8 cellular contexts compared by ENCODE assay signal in genomic region chr14:24145700-24146621, GRCh38. TPM values are rescaled to one million over a fixed set of nuclear protein-coding genes. Genes with fewer than 3 reads are reported as not detected.
A peak's percentile ranks its signal among the peaks of the same experiment; 100 is the strongest.
DNase-seq lines count a peak whose midpoint lies in the region; ATAC-seq and TF ChIP-seq lines count a peak whose summit lies in the region.

Gene PSME2, minus strand, starts transcription at chr14:24146610. Its CDS starts 29 bp downstream, at chr14:24146581.

- intact Hi-C loops in T-helper 1 cell treated with Interleukin-12 subunit alpha and Interleukin-12 subunit beta and Interleukin-4 antibody, amounts not matched to agents 30 ng/mL and 1 ng/mL, for 36 hours (cut with micrococcal nuclease) = loop anchor here (1.0 to 10.0 kb wide), 10 partner anchors 10 to 1231 kb away; partner anchors contain the start of genes BCL2L2, CHMP4A, DHRS1 and IPO4
- intact Hi-C loops in naive thymus-derived CD4-positive, alpha-beta T cell (cut with micrococcal nuclease) = loop anchor here (1.0 to 10.0 kb wide), 6 partner anchors 42 to 1051 kb away; partner anchors contain the start of genes BCL2L2 (in 2 of the 2), PPP1R3E (in 2 of the 2), ACIN1 (in 1 of the 2) and C14orf119 (in 1 of the 2)

- DNase-seq in T-helper 1 cell = no peak
- no peak for DNase-seq in RWPE2 (ENCODE audit: low spot score)
- DNase-seq in epithelial cell of prostate (ENCODE audit: low read depth, low spot score) = no peak
- peak in 1 of 9 donors; percentile 17 for DNase-seq in naive thymus-derived CD4-positive, alpha-beta T cell
- DNase-seq in HEK293T (ENCODE audit: extremely low spot score) = no peak
- no peak for DNase-seq in NCI-H2029 (lab: John Stamatoyannopoulos, UW)

- peaks cover 46% of the 10 kb centered on the region for H3K36me3 ChIP-seq in RWPE2 (ENCODE audit: low read depth)
- H3K36me3 ChIP-seq in naive thymus-derived CD4-positive, alpha-beta T cell (ENCODE audit: control insufficient read depth in 2 of 3, insufficient read depth in 3 of 3, low read length in 3 of 3) = peaks cover 8 to 44% (median 9%) of the 10 kb centered on the region in 3 experiments

- peaks cover 41 to 72% (median 68%) of the 10 kb centered on the region in 7 donors for H3K4me1 Mint-ChIP-seq in naive thymus-derived CD4-positive, alpha-beta T cell

- H3K27ac ChIP-seq in RWPE2 (ENCODE audit: poor library complexity, severe bottlenecking) (peak within 1 kb of the TSS; percentile 81), epithelial cell of prostate (peak within 1 kb of the TSS; percentile 89)
- peak within 1 kb of the TSS; percentile 88 for H3K27ac ChIP-seq in naive thymus-derived CD4-positive, alpha-beta T cell (ENCODE audit: low read depth, low read length)

- peak within 1 kb of the TSS; percentile 91 to 100 (median 98) for H3K4me3 Mint-ChIP-seq in naive thymus-derived CD4-positive, alpha-beta T cell

- peaks cover 4 to 58% (median 9%) of the 10 kb centered on the region in 5 donors for H3K36me3 Mint-ChIP-seq in naive thymus-derived CD4-positive, alpha-beta T cell

- POLR2A ChIA-PET in naive thymus-derived CD4-positive, alpha-beta T cell (lab: Charles Lee) = interaction anchor here (0.7 to 11.1 kb wide), 17 partner anchors 9 to 590 kb away, joined by 3 to 139 read pairs (median 4); partner anchors contain the start of genes CHMP4A, DCAF11, EMC9 and IRF9
- POLR2A ChIA-PET in HEK293T (lab: Yijun Ruan, JAX) = interaction anchor here (0.7 to 4.2 kb wide), 19 partner anchors 8 to 253 kb away, joined by 3 to 56 read pairs (median 7); partner anchors contain the start of genes CHMP4A, DCAF11, GMPR2 and IPO4

- TF ChIP-seq CTCF in RWPE2 (IDR thresholded peaks at IDR 0.05; ENCODE audit: poor library complexity, severe bottlenecking) = no peak

- peaks cover 10% of the 10 kb centered on the region for H3K4me1 ChIP-seq in RWPE2 (ENCODE audit: insufficient read depth, poor library complexity, severe bottlenecking)
- peaks cover 40 to 50% of the 10 kb centered on the region in 2 donors for H3K4me1 ChIP-seq in naive thymus-derived CD4-positive, alpha-beta T cell (ENCODE audit: control insufficient read depth in 2 of 2, insufficient read depth in 2 of 2, low read length in 2 of 2)

- no peaks in the 10 kb centered on the region for H3K27me3 Mint-ChIP-seq in naive thymus-derived CD4-positive, alpha-beta T cell

- CTCF ChIA-PET in naive thymus-derived CD4-positive, alpha-beta T cell (lab: Charles Lee) = interaction anchor here (1.1 to 4.8 kb wide), 3 partner anchors 9 to 32 kb away, joined by 5 to 36 read pairs (median 8); partner anchors contain the start of genes DCAF11, IRF9 and NRL
- CTCF ChIA-PET in HEK293T (lab: Yijun Ruan, JAX) = interaction anchor here (0.6 to 3.6 kb wide), 4 partner anchors 15 to 220 kb away, joined by 6 to 19 read pairs (median 12); partner anchors contain the start of gene IRF9

- ATAC-seq in RWPE2 (ENCODE audit: low read depth) (peak; percentile 0; the same call in 1 of the 3 replicates), HG03460 (IDR thresholded peaks at IDR 0.05; ENCODE audit: unreplicated experiment) (no peak)
- no peak for ATAC-seq in naive thymus-derived CD4-positive, alpha-beta T cell

- H3K9me3 Mint-ChIP-seq in naive thymus-derived CD4-positive, alpha-beta T cell = no peaks in the 10 kb centered on the region

- H3K27me3 ChIP-seq in RWPE2 (ENCODE audit: insufficient read depth, poor library complexity, severe bottlenecking) = no peaks in the 10 kb centered on the region
- H3K27me3 ChIP-seq in naive thymus-derived CD4-positive, alpha-beta T cell (ENCODE audit: control insufficient read depth in 2 of 2, insufficient read depth in 2 of 2, low read length in 2 of 2) = no peaks in the 10 kb centered on the region

- H3K4me3 ChIP-seq in RWPE2 (ENCODE audit: severe bottlenecking) = peak within 1 kb of the TSS; percentile 75
- peak within 1 kb of the TSS; percentile 98 for H3K4me3 ChIP-seq in naive thymus-derived CD4-positive, alpha-beta T cell (ENCODE audit: low read length)

- H3K9me3 ChIP-seq in RWPE2 (ENCODE audit: severe bottlenecking) = no peaks in the 10 kb centered on the region
- no peaks in the 10 kb centered on the region for H3K9me3 ChIP-seq in naive thymus-derived CD4-positive, alpha-beta T cell (ENCODE audit: control insufficient read depth in 2 of 3, low read length in 3 of 3)

- peak within 1 kb of the TSS; percentile 94 to 98 (median 96) for H3K27ac Mint-ChIP-seq in naive thymus-derived CD4-positive, alpha-beta T cell

TF ChIP-seq in HEK293T, 16 proteins besides CTCF, POLR2A, EP300 and RAD21:
- no peak for TF ChIP-seq NFRKB (IDR thresholded peaks at IDR 0.05)
- no peak for TF ChIP-seq L3MBTL2 (conservative IDR thresholded peaks at IDR 0.05)
- TF ChIP-seq BHLHE40 (IDR thresholded peaks at IDR 0.05; ENCODE audit: borderline replicate concordance) = no peak
- TF ChIP-seq SP1 (IDR thresholded peaks at IDR 0.05) = no peak
- TF ChIP-seq FOXA1 (IDR thresholded peaks at IDR 0.05) = no peak
- no peak for TF ChIP-seq HDGF (IDR thresholded peaks at IDR 0.05; ENCODE audit: borderline replicate concordance)
- no peak for TF ChIP-seq FOXM1 (IDR thresholded peaks at IDR 0.05; ENCODE audit: borderline replicate concordance)
- no peak for TF ChIP-seq CTBP1 (IDR thresholded peaks at IDR 0.05; ENCODE audit: borderline replicate concordance)
- no peak for TF ChIP-seq TARDBP (IDR thresholded peaks at IDR 0.05)
- TF ChIP-seq SUZ12 (IDR thresholded peaks at IDR 0.05) = no peak
- no peak for TF ChIP-seq ARNT (IDR thresholded peaks at IDR 0.05)
- TF ChIP-seq, protein P1, sequence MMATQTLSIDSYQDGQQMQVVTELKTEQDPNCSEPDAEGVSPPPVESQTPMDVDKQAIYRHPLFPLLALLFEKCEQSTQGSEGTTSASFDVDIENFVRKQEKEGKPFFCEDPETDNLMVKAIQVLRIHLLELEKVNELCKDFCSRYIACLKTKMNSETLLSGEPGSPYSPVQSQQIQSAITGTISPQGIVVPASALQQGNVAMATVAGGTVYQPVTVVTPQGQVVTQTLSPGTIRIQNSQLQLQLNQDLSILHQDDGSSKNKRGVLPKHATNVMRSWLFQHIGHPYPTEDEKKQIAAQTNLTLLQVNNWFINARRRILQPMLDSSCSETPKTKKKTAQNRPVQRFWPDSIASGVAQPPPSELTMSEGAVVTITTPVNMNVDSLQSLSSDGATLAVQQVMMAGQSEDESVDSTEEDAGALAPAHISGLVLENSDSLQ (IDR thresholded peaks at IDR 0.05) = no peak

RNA-seq across cellular contexts. Expression of gene PSME2, which starts in this region (rescaled TPM):
- 802 and 822 TPM in 2 replicates for total RNA-seq in T-helper 1 cell treated with Interleukin-12 subunit alpha and Interleukin-12 subunit beta and Interleukin-4 antibody, amounts not matched to agents 30 ng/mL and 1 ng/mL, for 36 hours
- total RNA-seq in naive thymus-derived CD4-positive, alpha-beta T cell = 100 to 1,000 TPM; 120 to 777 (median 143) TPM
- polyA plus RNA-seq in naive thymus-derived CD4-positive, alpha-beta T cell = 100 to 1,000 TPM; 402 to 435 TPM
